Comparison of ENCODE assay signal across 1 cellular context in genomic region chr12:121857322-121858246, GRCh38.
TF ChIP-seq lines count a peak whose summit lies in the region.

No MANE protein-coding gene starts in this region.

TF ChIP-seq in H1, 55 proteins besides CTCF, POLR2A, EP300 and RAD21:
- TF ChIP-seq SIRT6 (IDR thresholded peaks at IDR 0.05; ENCODE audit: low read length) (no peak), CTBP2 (IDR thresholded peaks at IDR 0.05; ENCODE audit: borderline replicate concordance, insufficient read depth, insufficient read length, low read length) (no peak), TCF12 (IDR thresholded peaks at IDR 0.05; ENCODE audit: low read depth, low read length) (no peak), KDM1A (IDR thresholded peaks at IDR 0.05; ENCODE audit: borderline replicate concordance, low read length) (peak; percentile 90; the same call in 1 of the 2 replicates), POU5F1 (IDR thresholded peaks at IDR 0.05; ENCODE audit: low read depth, low read length) (no peak)
